In the genomic region with DNA sequence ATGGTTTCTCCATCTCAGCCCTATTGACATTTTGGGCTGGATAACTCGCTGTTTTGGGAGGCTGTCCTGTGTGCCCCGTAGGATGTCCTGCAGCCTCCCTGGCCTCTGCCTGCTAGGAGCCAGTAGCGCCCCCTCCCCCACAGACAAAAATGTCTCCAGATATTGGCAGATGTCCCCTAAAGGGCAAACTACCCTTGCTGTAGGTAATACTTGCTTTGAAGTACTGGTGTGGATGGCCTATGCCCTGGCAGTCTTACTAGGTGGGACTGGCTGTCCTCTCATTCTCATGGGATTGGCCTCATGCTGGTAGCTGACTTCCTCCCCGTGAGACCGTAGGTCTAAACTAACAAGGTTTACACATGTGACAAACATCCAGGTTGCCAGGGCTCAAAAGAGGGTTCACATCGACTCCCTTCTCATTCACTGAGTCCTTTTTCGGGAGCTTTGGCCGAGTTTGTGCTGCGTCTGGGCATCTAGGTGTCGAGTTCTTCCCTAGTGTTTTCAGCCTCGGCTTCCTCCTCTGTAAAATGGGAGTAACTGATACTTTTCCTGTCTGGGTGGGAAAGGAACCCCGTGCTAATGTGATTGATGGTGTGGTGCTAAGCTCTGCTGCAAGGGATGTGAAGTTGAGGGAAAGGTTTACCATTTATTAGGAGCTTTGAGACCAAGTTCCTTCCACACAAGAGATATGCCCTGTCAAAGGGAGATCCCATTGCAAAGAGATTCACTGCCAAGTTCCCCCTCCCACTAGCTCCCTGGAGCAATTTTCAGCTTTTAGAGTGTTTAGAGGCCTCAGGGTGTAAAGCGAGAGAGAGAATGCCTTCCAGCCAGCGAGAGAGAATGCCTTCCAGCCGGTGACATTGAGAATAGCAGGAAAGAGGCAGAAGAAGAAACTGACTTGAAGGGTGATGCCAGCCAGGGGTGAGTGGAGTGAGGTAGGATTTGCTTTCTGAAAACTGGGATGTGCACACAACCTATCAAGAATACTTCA, we compare ENCODE assay signal across 16 cellular contexts. TPM values are rescaled to one million over a fixed set of nuclear protein-coding genes. Genes with fewer than 3 reads are reported as not detected.
DNase-seq lines count a peak whose midpoint lies in the region; ATAC-seq and TF ChIP-seq lines count a peak whose summit lies in the region.
"Had no signal": no experiment of that assay in that cellular context is flagged by ENCODE, and none has a peak within 500 bp of the region (broad histone marks: within the 10 kb centered on the region; RNA-seq: fewer than 3 reads in every experiment).

No MANE protein-coding gene starts in this region.

- ATAC-seq in CD4-positive, CD25-positive, alpha-beta regulatory T cell (ENCODE audit: low read depth in 2 of 2) = no peak
- peak; percentile 37 for ATAC-seq in GM23338
- ATAC-seq in activated T-helper 17 cell treated with anti-CD3 and anti-CD28 coated beads, Interleukin-2, amount 50 U/mL, for 72 hours (replicated peaks) = no peak
- ATAC-seq: SK-N-SH treated with all-trans-retinoic acid at 6 μM for 48 hours had no signal

- H2AFZ ChIP-seq in GM23338 = no peak overlapping the region

- H3K4me1 ChIP-seq in CD4-positive, CD25-positive, alpha-beta regulatory T cell (ENCODE audit: control insufficient read depth, insufficient read depth, low read length, poor library complexity, severe bottlenecking) = peaks cover 70% of the 10 kb centered on the region
- H3K4me1 ChIP-seq in GM23338 (ENCODE audit: insufficient read depth) = peaks cover 19% of the 10 kb centered on the region

- H3K27ac Mint-ChIP-seq in CD4-positive, CD25-positive, alpha-beta regulatory T cell = peak overlapping the region; percentile 96 to 97 (median 97)
- H3K27ac Mint-ChIP-seq in GM23338 = no peak overlapping the region; the same call in 1 of the 2 replicates
- peak overlapping the region; percentile 28 for H3K27ac Mint-ChIP-seq in activated T-helper 17 cell treated with anti-CD3 and anti-CD28 coated beads, Interleukin-2, amount 50 U/mL, for 72 hours
- peak overlapping the region; percentile 60 for H3K27ac Mint-ChIP-seq in mesothelial cell of epicardium

- H3K9me3 ChIP-seq in CD4-positive, CD25-positive, alpha-beta regulatory T cell (ENCODE audit: control insufficient read depth in 2 of 2, low read length in 2 of 2) = no peaks in the 10 kb centered on the region
- H3K9me3 ChIP-seq: upper lobe of left lung had no signal

- peaks cover 7% of the 10 kb centered on the region for H3K36me3 ChIP-seq in CD4-positive, CD25-positive, alpha-beta regulatory T cell (ENCODE audit: control insufficient read depth, insufficient read depth, low read length)
- H3K36me3 ChIP-seq in GM23338 (ENCODE audit: insufficient read depth) = no peaks in the 10 kb centered on the region
- H3K36me3 ChIP-seq: upper lobe of left lung had no signal

- no peaks in the 10 kb centered on the region for H3K9me3 Mint-ChIP-seq in CD4-positive, CD25-positive, alpha-beta regulatory T cell
- H3K9me3 Mint-ChIP-seq in GM23338 (no peaks in the 10 kb centered on the region), mesothelial cell of epicardium (no peaks in the 10 kb centered on the region)
- H3K9me3 Mint-ChIP-seq in activated T-helper 17 cell treated with anti-CD3 and anti-CD28 coated beads, Interleukin-2, amount 50 U/mL, for 72 hours = no peaks in the 10 kb centered on the region

- 0 out of 2 replicates have a peak overlapping the region, but pooled peaks have one; percentile 48 for H3K4me2 ChIP-seq in GM23338

- peak overlapping the region; percentile 93 for H3K27ac ChIP-seq in CD4-positive, CD25-positive, alpha-beta regulatory T cell (ENCODE audit: insufficient read depth, low read length, poor library complexity, severe bottlenecking)
- H3K27ac ChIP-seq in GM23338 (ENCODE audit: low read depth) = no peak overlapping the region
- H3K27ac ChIP-seq: upper lobe of left lung had no signal

- no peaks in the 10 kb centered on the region for H3K9me2 ChIP-seq in GM23338 (ENCODE audit: insufficient read depth)

- H3K4me3 Mint-ChIP-seq in CD4-positive, CD25-positive, alpha-beta regulatory T cell = peak overlapping the region; percentile 36 to 85 (median 62)
- H3K4me3 Mint-ChIP-seq in GM23338 = no peak overlapping the region
- H3K4me3 Mint-ChIP-seq in activated T-helper 17 cell treated with anti-CD3 and anti-CD28 coated beads, Interleukin-2, amount 50 U/mL, for 72 hours = no peak overlapping the region
- no peak overlapping the region for H3K4me3 Mint-ChIP-seq in mesothelial cell of epicardium

- no peak for DNase-seq in CD4-positive, CD25-positive, alpha-beta regulatory T cell
- DNase-seq in GM23338 (ENCODE audit: low spot score) (no peak), mesothelial cell of epicardium (ENCODE audit: low spot score in 2 of 2, unreplicated experiment in 2 of 2) (no peak), SW 1271 (lab: John Stamatoyannopoulos, UW) (no peak), Ammon's horn (ENCODE audit: low spot score) (no peak), SW480 (ENCODE audit: low spot score) (no peak)
- no peak for DNase-seq in effector CD8-positive, alpha-beta T cell (lab: John Stamatoyannopoulos, UW)
- DNase-seq: activated CD8-positive, alpha-beta memory T cell treated with anti-CD3 and anti-CD28 coated beads, Interleukin-2, amount 50 U/mL, for 4 hours; C1 segment of cervical spinal cord; GF-D8; GOT3; NCI-H1105; OCI-M1; upper lobe of left lung had no signal

- peak overlapping the region; percentile 6 for H3K4me3 ChIP-seq in CD4-positive, CD25-positive, alpha-beta regulatory T cell (ENCODE audit: low read depth, low read length)
- H3K4me3 ChIP-seq in GM23338 = no peak overlapping the region
- H3K4me3 ChIP-seq: upper lobe of left lung had no signal

- no peaks in the 10 kb centered on the region for H4K20me1 ChIP-seq in GM23338 (replicated peaks; ENCODE audit: insufficient read depth)

- no peak for TF ChIP-seq CTCF in GM23338 (conservative IDR thresholded peaks at IDR 0.05; ENCODE audit: low read depth in 2 of 2)
- TF ChIP-seq CTCF in mesothelial cell of epicardium (IDR thresholded peaks at IDR 0.05; ENCODE audit: unreplicated experiment) = no peak

- H3K27me3 Mint-ChIP-seq in CD4-positive, CD25-positive, alpha-beta regulatory T cell = no peaks in the 10 kb centered on the region
- H3K27me3 Mint-ChIP-seq in GM23338 (ENCODE audit: insufficient read depth, low read depth, poor library complexity) (peaks cover 4% of the 10 kb centered on the region), mesothelial cell of epicardium (ENCODE audit: low read depth) (no peaks in the 10 kb centered on the region)
- no peaks in the 10 kb centered on the region for H3K27me3 Mint-ChIP-seq in activated T-helper 17 cell treated with anti-CD3 and anti-CD28 coated beads, Interleukin-2, amount 50 U/mL, for 72 hours

- H3K4me1 Mint-ChIP-seq in CD4-positive, CD25-positive, alpha-beta regulatory T cell = peaks cover 24 to 88% (median 69%) of the 10 kb centered on the region in 4 donors
- H3K4me1 Mint-ChIP-seq in GM23338 (peaks cover 22% of the 10 kb centered on the region), mesothelial cell of epicardium (peaks cover 12% of the 10 kb centered on the region)
- peaks cover 32% of the 10 kb centered on the region for H3K4me1 Mint-ChIP-seq in activated T-helper 17 cell treated with anti-CD3 and anti-CD28 coated beads, Interleukin-2, amount 50 U/mL, for 72 hours

- no peaks in the 10 kb centered on the region for H3K27me3 ChIP-seq in CD4-positive, CD25-positive, alpha-beta regulatory T cell (ENCODE audit: control insufficient read depth, insufficient read depth, low read length)
- H3K27me3 ChIP-seq in GM23338 (ENCODE audit: insufficient read depth) = no peaks in the 10 kb centered on the region
- H3K27me3 ChIP-seq: upper lobe of left lung had no signal

- H3K79me2 ChIP-seq in GM23338 (replicated peaks; ENCODE audit: insufficient read depth) = peaks cover 55% of the 10 kb centered on the region

- 0 out of 2 replicates have a peak, but pooled peaks cover 3% of the 10 kb centered on the region for H3F3A ChIP-seq in GM23338 (replicated peaks; ENCODE audit: low read depth)

- peaks cover 8% of the 10 kb centered on the region for H3K36me3 Mint-ChIP-seq in CD4-positive, CD25-positive, alpha-beta regulatory T cell
- H3K36me3 Mint-ChIP-seq in GM23338 (ENCODE audit: low read depth) = no peaks in the 10 kb centered on the region; the same call in 2 of the 3 replicates
- peaks cover 12% of the 10 kb centered on the region for H3K36me3 Mint-ChIP-seq in activated T-helper 17 cell treated with anti-CD3 and anti-CD28 coated beads, Interleukin-2, amount 50 U/mL, for 72 hours (ENCODE audit: low read depth)
- no peaks in the 10 kb centered on the region for H3K36me3 Mint-ChIP-seq in mesothelial cell of epicardium

RNA-seq across cellular contexts. Expression of gene PTPRJ, which starts 17.0 kb away (rescaled TPM):
- 81.8 TPM for total RNA-seq in CD4-positive, CD25-positive, alpha-beta regulatory T cell
- polyA plus RNA-seq in CD4-positive, CD25-positive, alpha-beta regulatory T cell = 10 to 100 TPM; 13.8 to 20.2 (median 16.9) TPM
- 14.0 and 16.0 TPM in 2 replicates for total RNA-seq in GM23338 (2014; rRNA removed; shearing (Covaris generic))
- 3.8 and 4.2 TPM in 2 replicates for polyA plus RNA-seq in GM23338 (2016; fragmentation: Nextera tagmentation; extraction: Ambion mirVana)
- total RNA-seq in activated T-helper 17 cell treated with anti-CD3 and anti-CD28 coated beads, Interleukin-2, amount 50 U/mL, for 72 hours = 10 to 100 TPM; 36.1 to 52.8 TPM
- 26.2 to 31.0 TPM (median 26.5 TPM) in 3 replicates for total RNA-seq in mesothelial cell of epicardium

Comparison
In these comparisons a context has a peak if more than half of its experiments do, and no peak if none do; other contexts are left out.
1. H3K4me3 Mint-ChIP-seq: peak in CD4-positive, CD25-positive, alpha-beta regulatory T cell (4 of 4); none in GM23338 (single experiment), activated T-helper 17 cell treated with anti-CD3 and anti-CD28 coated beads, Interleukin-2, amount 50 U/mL, for 72 hours (single experiment) and mesothelial cell of epicardium (single experiment).